In genomic region chr12:108690799-108691153, GRCh38 we compare ENCODE assay signal across 8 cellular contexts. TPM values are rescaled to one million over a fixed set of nuclear protein-coding genes. Genes with fewer than 3 reads are reported as not detected.
A peak's percentile ranks its signal among the peaks of the same experiment; 100 is the strongest.
DNase-seq lines count a peak whose midpoint lies in the region; ATAC-seq and TF ChIP-seq lines count a peak whose summit lies in the region.

No MANE protein-coding gene starts in this region.

- H3K27me3 Mint-ChIP-seq in activated naive CD4-positive, alpha-beta T cell treated with anti-CD3 and anti-CD28 coated beads for 36 hours (ENCODE audit: low read depth), result no peaks in the 10 kb centered on the region
- H3K27me3 Mint-ChIP-seq in activated T-helper 2 cell treated with anti-CD3 and anti-CD28 coated beads, Interferon-gamma antibody, Interleukin-2, Interleukin-4, amounts not matched to agents 10 μg/mL and 5 μg/mL and 100 μg/mL, durations not matched to agents 14 hours and 24 hours and 36 hours (ENCODE audit: low read depth), result no peaks in the 10 kb centered on the region

- no peak for ATAC-seq in left lung
- no peak for ATAC-seq in HG02759 (IDR thresholded peaks at IDR 0.05; ENCODE audit: unreplicated experiment)

- intact Hi-C loops in activated naive CD4-positive, alpha-beta T cell treated with anti-CD3 and anti-CD28 coated beads for 36 hours (cut with micrococcal nuclease), result loop anchor here (1.0 to 5.0 kb wide), 6 partner anchors 41 to 1297 kb away; partner anchors contain the start of genes CORO1C, ISCU and USP30
- intact Hi-C loops in activated T-helper 2 cell treated with anti-CD3 and anti-CD28 coated beads, Interferon-gamma antibody, Interleukin-2, Interleukin-4, amounts not matched to agents 10 μg/mL and 5 μg/mL and 100 μg/mL, durations not matched to agents 14 hours and 24 hours and 36 hours (cut with micrococcal nuclease), result loop anchor here (1.0 to 2.0 kb wide), 5 partner anchors 25 to 128 kb away; partner anchors contain the start of genes CORO1C and ISCU
- intact Hi-C loops in left lung (cut with DNase I) (no loop called here), tibial artery (cut with DNase I; ENCODE audit: low total_unique reads) (loop anchor here (5.0 kb wide), 1 partner anchor 42 kb away; the partner anchor contains the start of gene CORO1C)

- H3K4me1 ChIP-seq in left lung (peaks cover 46 to 85% of the 10 kb centered on the region in 2 donors), tibial artery (peaks cover 5 to 95% (median 73%) of the 10 kb centered on the region in 4 donors)

- CTCF ChIA-PET in activated naive CD4-positive, alpha-beta T cell treated with anti-CD3 and anti-CD28 coated beads for 36 hours (lab: Charles Lee), result interaction anchor here (0.6 to 9.2 kb wide), 10 partner anchors 9 to 121 kb away, joined by 3 to 71 read pairs (median 4); no protein-coding TSS in a partner anchor

- peak overlapping the region; percentile 80 for H3K27ac Mint-ChIP-seq in activated naive CD4-positive, alpha-beta T cell treated with anti-CD3 and anti-CD28 coated beads for 36 hours
- H3K27ac Mint-ChIP-seq in activated T-helper 2 cell treated with anti-CD3 and anti-CD28 coated beads, Interferon-gamma antibody, Interleukin-2, Interleukin-4, amounts not matched to agents 10 μg/mL and 5 μg/mL and 100 μg/mL, durations not matched to agents 14 hours and 24 hours and 36 hours, result peak overlapping the region; percentile 99

- peaks cover 0 to 5% of the 10 kb centered on the region in 2 donors for H3K36me3 ChIP-seq in left lung
- no peaks in the 10 kb centered on the region for H3K36me3 ChIP-seq in tibial artery

- H3K27ac ChIP-seq in left lung (peak overlapping the region; percentile 93 to 94), tibial artery (peak overlapping the region; percentile 80 to 94)

- H3K9me3 ChIP-seq in left lung (no peaks in the 10 kb centered on the region), tibial artery (no peaks in the 10 kb centered on the region)

- no peaks in the 10 kb centered on the region for H3K9me3 Mint-ChIP-seq in activated naive CD4-positive, alpha-beta T cell treated with anti-CD3 and anti-CD28 coated beads for 36 hours
- H3K9me3 Mint-ChIP-seq in activated T-helper 2 cell treated with anti-CD3 and anti-CD28 coated beads, Interferon-gamma antibody, Interleukin-2, Interleukin-4, amounts not matched to agents 10 μg/mL and 5 μg/mL and 100 μg/mL, durations not matched to agents 14 hours and 24 hours and 36 hours, result peaks cover 4% of the 10 kb centered on the region

- peak overlapping the region in 1 of 2 donors; percentile 17 for H3K4me3 ChIP-seq in left lung
- peak overlapping the region; percentile 17 to 30 for H3K4me3 ChIP-seq in tibial artery

- peaks cover 74% of the 10 kb centered on the region for H3K4me1 Mint-ChIP-seq in activated naive CD4-positive, alpha-beta T cell treated with anti-CD3 and anti-CD28 coated beads for 36 hours (ENCODE audit: low read depth)
- peaks cover 60% of the 10 kb centered on the region for H3K4me1 Mint-ChIP-seq in activated T-helper 2 cell treated with anti-CD3 and anti-CD28 coated beads, Interferon-gamma antibody, Interleukin-2, Interleukin-4, amounts not matched to agents 10 μg/mL and 5 μg/mL and 100 μg/mL, durations not matched to agents 14 hours and 24 hours and 36 hours (ENCODE audit: low read depth)

- TF ChIP-seq CTCF in left lung (IDR thresholded peaks at IDR 0.05) (no peak), tibial artery (IDR thresholded peaks at IDR 0.05) (no peak)

- H3K36me3 Mint-ChIP-seq in activated naive CD4-positive, alpha-beta T cell treated with anti-CD3 and anti-CD28 coated beads for 36 hours (ENCODE audit: low read depth), result no peaks in the 10 kb centered on the region
- peaks cover 12% of the 10 kb centered on the region for H3K36me3 Mint-ChIP-seq in activated T-helper 2 cell treated with anti-CD3 and anti-CD28 coated beads, Interferon-gamma antibody, Interleukin-2, Interleukin-4, amounts not matched to agents 10 μg/mL and 5 μg/mL and 100 μg/mL, durations not matched to agents 14 hours and 24 hours and 36 hours (ENCODE audit: low read depth)

- H3K27me3 ChIP-seq in left lung (no peaks in the 10 kb centered on the region), tibial artery (no peaks in the 10 kb centered on the region)

- peak overlapping the region; percentile 55 for H3K4me3 Mint-ChIP-seq in activated naive CD4-positive, alpha-beta T cell treated with anti-CD3 and anti-CD28 coated beads for 36 hours
- H3K4me3 Mint-ChIP-seq in activated T-helper 2 cell treated with anti-CD3 and anti-CD28 coated beads, Interferon-gamma antibody, Interleukin-2, Interleukin-4, amounts not matched to agents 10 μg/mL and 5 μg/mL and 100 μg/mL, durations not matched to agents 14 hours and 24 hours and 36 hours (ENCODE audit: low read depth), result peak overlapping the region; percentile 62

- DNase-seq in activated naive CD4-positive, alpha-beta T cell treated with anti-CD3 and anti-CD28 coated beads for 36 hours, result no peak
- no peak for DNase-seq in activated naive CD4-positive, alpha-beta T cell (lab: John Stamatoyannopoulos, UW)
- DNase-seq in activated T-helper 2 cell treated with anti-CD3 and anti-CD28 coated beads, Interferon-gamma antibody, Interleukin-2, Interleukin-4, amounts not matched to agents 10 μg/mL and 5 μg/mL and 100 μg/mL, durations not matched to agents 14 hours and 24 hours and 36 hours (ENCODE audit: low spot score), result no peak
- DNase-seq in left lung (no peak), tibial artery (no peak), iPS-NIHi11 (ENCODE audit: low spot score) (no peak), NCI-H82 treated with DMSO at 0.1 percent for 48 hours (lab: John Stamatoyannopoulos, UW; ENCODE audit: unreplicated experiment) (no peak)

RNA-seq across cellular contexts. Expression of gene CORO1C, which starts 40.5 kb away (rescaled TPM):
- 10 to 100 TPM; 36.4 to 43.7 TPM for total RNA-seq in activated naive CD4-positive, alpha-beta T cell treated with anti-CD3 and anti-CD28 coated beads for 36 hours
- 81.5 and 88.8 TPM in 2 replicates for total RNA-seq in activated T-helper 2 cell treated with anti-CD3 and anti-CD28 coated beads, Interferon-gamma antibody, Interleukin-2, Interleukin-4, amounts not matched to agents 10 μg/mL and 5 μg/mL and 100 μg/mL, durations not matched to agents 14 hours and 24 hours and 36 hours
- 100 to 1,000 TPM; 224 to 282 TPM for total RNA-seq in left lung

RNA-seq across cellular contexts. Expression of gene SELPLG, which starts 57.1 kb away (rescaled TPM):
- total RNA-seq in activated naive CD4-positive, alpha-beta T cell treated with anti-CD3 and anti-CD28 coated beads for 36 hours, result 10 to 100 TPM; 19.9 to 21.9 TPM
- 52.1 and 55.6 TPM in 2 replicates for total RNA-seq in activated T-helper 2 cell treated with anti-CD3 and anti-CD28 coated beads, Interferon-gamma antibody, Interleukin-2, Interleukin-4, amounts not matched to agents 10 μg/mL and 5 μg/mL and 100 μg/mL, durations not matched to agents 14 hours and 24 hours and 36 hours
- 10 to 100 TPM; 28.3 to 61.0 TPM for total RNA-seq in left lung

Comparison
In these comparisons a context has a peak if more than half of its experiments do, and no peak if none do; other contexts are left out.
1. intact Hi-C loops: an anchor here in activated naive CD4-positive, alpha-beta T cell treated with anti-CD3 and anti-CD28 coated beads for 36 hours (1.0 to 5.0 kb wide), activated T-helper 2 cell treated with anti-CD3 and anti-CD28 coated beads, Interferon-gamma antibody, Interleukin-2, Interleukin-4, amounts not matched to agents 10 μg/mL and 5 μg/mL and 100 μg/mL, durations not matched to agents 14 hours and 24 hours and 36 hours (1.0 to 2.0 kb wide) and tibial artery (5.0 kb wide); none called in left lung.